ENCODE assay signal across 21 cellular contexts in genomic region chr4:79081973-79082372, GRCh38.
"Had no signal": no experiment of that assay in that cellular context is flagged by ENCODE, and none has a peak within 500 bp of the region (broad histone marks: within the 10 kb centered on the region; RNA-seq: fewer than 3 reads in every experiment).

No MANE protein-coding gene starts in this region.

- H3K36me3 ChIP-seq: SJSA1 had no signal

- H3K27ac ChIP-seq: KMS-11, SJSA1, SK-N-MC had no signal

- H3K4me1 ChIP-seq: SJSA1 had no signal

- H3K4me3 ChIP-seq: SJSA1, SK-N-MC had no signal

- H3K4me2 ChIP-seq: KMS-11 had no signal

- H3K9ac ChIP-seq: KMS-11 had no signal

- FAIRE-seq: RCC 7860 had no signal

- DNase-seq: IMR-90, Kasumi-1, MM.1S, NCI-H1092 treated with DMSO at 0.1 percent for 48 hours, NCI-H1436, NCI-H1930, NCI-H2081, NCI-H2171, NCI-H226, NCI-H446, NCI-H510A, NCI-H524 treated with DMSO at 0.1 percent for 48 hours, NCI-H69, NCI-H774, Right ventricle myocardium superior, RPMI8226, SIG-M5 had no signal

- H3K27me3 ChIP-seq: SJSA1 had no signal

- H3K9me3 ChIP-seq: SJSA1 had no signal
